ENCODE assay signal across 25 cellular contexts in genomic region chr13:75371223-75371622, GRCh38.
"Had no signal": no experiment of that assay in that cellular context is flagged by ENCODE, and none has a peak within 500 bp of the region (broad histone marks: within the 10 kb centered on the region; RNA-seq: fewer than 3 reads in every experiment).

No MANE protein-coding gene starts in this region.

- H3K27me3 ChIP-seq: hepatocyte, right atrium auricular region, right lobe of liver, testis, thyroid gland, transverse colon, upper lobe of left lung, vagina had no signal

- DNase-seq: islet precursor cell; left ventricle myocardium superior; lower lobe of right lung; mammary epithelial cell; mesenchymal stem cell; naive thymus-derived CD8-positive, alpha-beta T cell; occipital lobe; right lobe of liver; stimulated activated CD4-positive, alpha-beta T cell treated with anti-CD3 and anti-CD28 coated beads, Interleukin-1b, Interleukin-23, amount 100 ng/mL, for 48 hours; stimulated activated CD4-positive, alpha-beta T cell treated with anti-CD3 and anti-CD28 coated beads, Interleukin-2, amount 100 ng/mL, for 48 hours; stimulated activated CD4-positive, alpha-beta T cell treated with anti-CD3 and anti-CD28 coated beads, Interleukin-4, amount 100 ng/mL, for 4 hours; stimulated activated CD8-positive, alpha-beta memory T cell treated with anti-CD3 and anti-CD28 coated beads, Interleukin-4, amount 100 ng/mL, for 48 hours; stimulated activated naive CD4-positive, alpha-beta T cell treated with Interleukin-2 at 50 U/mL for 16 hours; stimulated activated naive CD8-positive, alpha-beta T cell treated with anti-CD3 and anti-CD28 coated beads, Interleukin-15, amount 100 ng/mL, for 72 hours; testis; thyroid gland; transverse colon; upper lobe of left lung had no signal

- H3K4me3 ChIP-seq: hepatocyte, lower lobe of right lung, right atrium auricular region, right lobe of liver, smooth muscle cell, testis, thyroid gland, transverse colon, upper lobe of left lung, vagina had no signal

- H3K27ac ChIP-seq: hepatocyte, lower lobe of right lung, neutrophil, parathyroid adenoma, right lobe of liver, testis, thyroid gland, transverse colon, upper lobe of left lung, vagina had no signal

- H3K36me3 ChIP-seq: lower lobe of right lung, neutrophil, right atrium auricular region, right lobe of liver, thyroid gland, transverse colon, upper lobe of left lung, vagina had no signal

- H2AFZ ChIP-seq: hepatocyte, parathyroid adenoma had no signal

- ATAC-seq: left ventricle myocardium superior; lower lobe of right lung; naive thymus-derived CD8-positive, alpha-beta T cell; right lobe of liver; stimulated activated memory B cell treated with anti-CD40 and anti-IgM and Interleukin-4, amounts not matched to agents 10 μg/mL and 1 μg/mL and 100 μg/mL, for 72 hours; stimulated activated naive CD8-positive, alpha-beta T cell treated with anti-CD3 and anti-CD28 coated beads, Interleukin-15, amount 100 ng/mL, for 72 hours had no signal

- H3K79me2 ChIP-seq: parathyroid adenoma had no signal

- H3K4me2 ChIP-seq: hepatocyte, smooth muscle cell had no signal

- H3K9me3 ChIP-seq: lower lobe of right lung, neutrophil, right atrium auricular region, right lobe of liver, testis, thyroid gland, transverse colon, upper lobe of left lung, vagina had no signal
